Comparison of ENCODE assay signal across 14 cellular contexts in genomic region chr17:18378205-18378505, GRCh38. TPM values are rescaled to one million over a fixed set of nuclear protein-coding genes. Genes with fewer than 3 reads are reported as not detected.
"Had no signal": no experiment of that assay in that cellular context is flagged by ENCODE, and none has a peak within 500 bp of the region (broad histone marks: within the 10 kb centered on the region; RNA-seq: fewer than 3 reads in every experiment).

No MANE protein-coding gene starts in this region.

- H3K4me1 Mint-ChIP-seq: activated naive CD8-positive, alpha-beta T cell treated with anti-CD3 and anti-CD28 coated beads for 36 hours had no signal

- ATAC-seq: activated CD8-positive, alpha-beta memory T cell treated with anti-CD3 and anti-CD28 coated beads, Interleukin-2, amount 10 ng/mL, durations not matched to agents 7 days and 5 days had no signal

- H3K4me3 ChIP-seq: dorsolateral prefrontal cortex, gastroesophageal sphincter had no signal

- H3K36me3 ChIP-seq: gastroesophageal sphincter had no signal

- H3K27ac ChIP-seq: dorsolateral prefrontal cortex, gastroesophageal sphincter had no signal

- H3K9me3 ChIP-seq: gastroesophageal sphincter had no signal

- DNase-seq: activated CD4-positive, alpha-beta T cell treated with anti-CD3 and anti-CD28 coated beads, Interleukin-2, amount 50 U/mL, for 48 hours; activated CD4-positive, CD25-positive, alpha-beta regulatory T cell treated with anti-CD3 and anti-CD28 coated beads, Interleukin-2, amount 50 U/mL, for 72 hours; activated CD8-positive, alpha-beta memory T cell treated with anti-CD3 and anti-CD28 coated beads, Interleukin-2, amount 10 ng/mL, durations not matched to agents 7 days and 5 days; activated gamma-delta T cell treated with Interleukin-2 at 50 U/mL for 16 hours; activated naive CD8-positive, alpha-beta T cell treated with anti-CD3 and anti-CD28 coated beads for 36 hours; activated T-cell treated with anti-CD3 and anti-CD28 coated beads, Interleukin-2, amount 50 U/mL, for 24 hours; aorta; left ventricle myocardium superior; midbrain; naive B cell; retina had no signal

- H3K27ac Mint-ChIP-seq: activated CD8-positive, alpha-beta memory T cell treated with anti-CD3 and anti-CD28 coated beads, Interleukin-2, amount 10 ng/mL, durations not matched to agents 7 days and 5 days; activated naive CD8-positive, alpha-beta T cell treated with anti-CD3 and anti-CD28 coated beads for 36 hours; activated T-cell treated with anti-CD3 and anti-CD28 coated beads, Interleukin-2, amount 50 U/mL, for 24 hours had no signal

- H3K9me3 Mint-ChIP-seq: activated naive CD8-positive, alpha-beta T cell treated with anti-CD3 and anti-CD28 coated beads for 36 hours; activated T-cell treated with anti-CD3 and anti-CD28 coated beads, Interleukin-2, amount 50 U/mL, for 24 hours had no signal

- H3K36me3 Mint-ChIP-seq: activated naive CD8-positive, alpha-beta T cell treated with anti-CD3 and anti-CD28 coated beads for 36 hours had no signal

- H3K4me3 Mint-ChIP-seq: activated CD8-positive, alpha-beta memory T cell treated with anti-CD3 and anti-CD28 coated beads, Interleukin-2, amount 10 ng/mL, durations not matched to agents 7 days and 5 days; activated naive CD8-positive, alpha-beta T cell treated with anti-CD3 and anti-CD28 coated beads for 36 hours; activated T-cell treated with anti-CD3 and anti-CD28 coated beads, Interleukin-2, amount 50 U/mL, for 24 hours had no signal

RNA-seq across cellular contexts. Expression of gene EVPLL, which starts 0.6 kb away (rescaled TPM):
- total RNA-seq: activated CD8-positive, alpha-beta memory T cell treated with anti-CD3 and anti-CD28 coated beads, Interleukin-2, amount 10 ng/mL, durations not matched to agents 7 days and 5 days; aorta; gastroesophageal sphincter; left ventricle myocardium superior; skeletal muscle tissue had no signal
